Comparison of ENCODE assay signal across 8 cellular contexts in genomic region chr1:23959461-23960290, GRCh38. TPM values are rescaled to one million over a fixed set of nuclear protein-coding genes. Genes with fewer than 3 reads are reported as not detected.
DNase-seq lines count a peak whose midpoint lies in the region; ATAC-seq, FAIRE-seq and TF ChIP-seq lines count a peak whose summit lies in the region.

A gene with protein sequence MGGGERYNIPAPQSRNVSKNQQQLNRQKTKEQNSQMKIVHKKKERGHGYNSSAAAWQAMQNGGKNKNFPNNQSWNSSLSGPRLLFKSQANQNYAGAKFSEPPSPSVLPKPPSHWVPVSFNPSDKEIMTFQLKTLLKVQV (plus strand): TSS chr1:23959828. CDS start chr1:23961458, 1,630 bp downstream.

- H3K4me2 ChIP-seq in H1 (ENCODE audit: insufficient read depth in 1 of 2, low read depth in 2 of 2, low read length in 2 of 2) (peak within 1 kb of the TSS; percentile 82 to 87), mesendoderm (ENCODE audit: low read length) (peak within 1 kb of the TSS; percentile 53)

- no peaks in the 10 kb centered on the region for H3K79me1 ChIP-seq in H1 (ENCODE audit: low read depth, low read length)
- H3K79me1 ChIP-seq in mesendoderm (ENCODE audit: low read length): no peaks in the 10 kb centered on the region

- H4K5ac ChIP-seq in H1 (ENCODE audit: insufficient read length, low read depth, low read length): peak within 1 kb of the TSS; percentile 89
- H4K5ac ChIP-seq in mesendoderm (ENCODE audit: low read length): no peak within 1 kb of the TSS

- H3K79me2 ChIP-seq in H1 (ENCODE audit: control insufficient read depth in 1 of 2, insufficient read depth in 2 of 2, low read length in 2 of 2): peaks cover 0 to 15% of the 10 kb centered on the region in 2 experiments; a peak in 2 of 4 replicates
- H3K79me2 ChIP-seq in mesendoderm (ENCODE audit: control insufficient read depth, insufficient read depth, low read length): peaks cover 19% of the 10 kb centered on the region

- H3K9me3 Mint-ChIP-seq in activated CD8-positive, alpha-beta memory T cell treated with anti-CD3 and anti-CD28 coated beads, Interleukin-2, amount 10 ng/mL, durations not matched to agents 7 days and 5 days (ENCODE audit: low read depth): no peaks in the 10 kb centered on the region

- H2BK20ac ChIP-seq in H1 (ENCODE audit: low read length): no peak within 1 kb of the TSS

- H2BK120ac ChIP-seq in H1 (replicated peaks; ENCODE audit: low read depth, low read length) (no peak within 1 kb of the TSS), mesendoderm (ENCODE audit: low read depth, low read length) (peak within 1 kb of the TSS; percentile 69)

- H3K36me3 ChIP-seq in H1 (ENCODE audit: control insufficient read depth in 2 of 4, insufficient read depth in 4 of 4, low read length in 3 of 4): peaks cover 0 to 27% (median 2%) of the 10 kb centered on the region in 4 experiments; a peak in 3 of 8 replicates
- no peaks in the 10 kb centered on the region for H3K36me3 ChIP-seq in mesendoderm (ENCODE audit: control insufficient read depth, insufficient read depth, low read length)

- H3K4me3 Mint-ChIP-seq in activated CD8-positive, alpha-beta memory T cell treated with anti-CD3 and anti-CD28 coated beads, Interleukin-2, amount 10 ng/mL, durations not matched to agents 7 days and 5 days: peak within 1 kb of the TSS; percentile 100

- H4K91ac ChIP-seq in H1 (replicated peaks; ENCODE audit: insufficient read length, low read length): peak within 1 kb of the TSS; percentile 75

- CTCF ChIA-PET in activated CD8-positive, alpha-beta memory T cell treated with anti-CD3 and anti-CD28 coated beads, Interleukin-2, amount 10 ng/mL, durations not matched to agents 7 days and 5 days (lab: Charles Lee): interaction anchor here (0.6 to 2.9 kb wide), 5 partner anchors 11 to 68 kb away, joined by 3 to 14 read pairs (median 4); partner anchors contain the start of gene SRSF10
- CTCF ChIA-PET in H1 (lab: Charles Lee; ENCODE audit: partially characterized antibody): interaction anchor here (1.0 to 1.1 kb wide), 4 partner anchors 10 to 154 kb away, joined by 3 to 5 read pairs (median 4); no protein-coding TSS in a partner anchor

- H2AK5ac ChIP-seq in H1 (ENCODE audit: low read depth, low read length) (no peak within 1 kb of the TSS), mesendoderm (ENCODE audit: low read length) (no peak within 1 kb of the TSS)

- peak in 1 of 2 experiments; percentile 8; a peak in 1 of 4 replicates for TF ChIP-seq RAD21 in H1 (IDR thresholded peaks at IDR 0.05 in 1 of 2, conservative IDR thresholded peaks at IDR 0.05 in 1 of 2; ENCODE audit: low read depth in 2 of 2, low read length in 2 of 2)

- DNase-seq in CMK (ENCODE audit: low read depth) (peak; percentile 86), HTR-8/SVneo (ENCODE audit: insufficient read length, low spot score) (peak; percentile 95), NOMO-1 treated with dmso at 0.1 percent for 144 hours (lab: John Stamatoyannopoulos, UW; ENCODE audit: unreplicated experiment) (peak; percentile 96), H1 (ENCODE audit: low read depth in 1 of 2, low spot score in 2 of 2) (peak; percentile 87 to 95), mesendoderm (peak; percentile 98)
- DNase-seq in activated CD8-positive, alpha-beta memory T cell treated with anti-CD3 and anti-CD28 coated beads, Interleukin-2, amount 10 ng/mL, durations not matched to agents 7 days and 5 days: peak; percentile 98
- peak; percentile 90 for DNase-seq in stimulated activated CD8-positive, alpha-beta memory T cell treated with anti-CD3 and anti-CD28 coated beads, Interleukin-15, amount 100 ng/mL, for 1 hour (ENCODE audit: low read depth)

- peak within 1 kb of the TSS; percentile 73 for H3K4ac ChIP-seq in H1 (replicated peaks; ENCODE audit: insufficient read length, low read depth, low read length)
- H3K4ac ChIP-seq in mesendoderm (ENCODE audit: low read depth, low read length): peak within 1 kb of the TSS; percentile 90

- H3K27ac ChIP-seq in H1 (ENCODE audit: low read depth, low read length) (peak within 1 kb of the TSS; percentile 99), mesendoderm (ENCODE audit: low read depth, low read length) (peak within 1 kb of the TSS; percentile 98)

- peak within 1 kb of the TSS; percentile 99 for H4K8ac ChIP-seq in H1 (ENCODE audit: extremely low read depth, insufficient read depth, low read length)
- H4K8ac ChIP-seq in mesendoderm (ENCODE audit: low read depth, low read length): peak within 1 kb of the TSS; percentile 97

- FAIRE-seq in HTR-8/SVneo (lab: Jason Lieb, UNC) (peak; percentile 71), H1 (lab: Jason Lieb, UNC) (no peak)

- POLR2A ChIA-PET in H1 (lab: Charles Lee; ENCODE audit: partially characterized antibody): interaction anchor here (0.6 to 16.6 kb wide), 21 partner anchors 8 to 191 kb away, joined by 3 to 267 read pairs (median 4); partner anchors contain the start of genes FUCA1, GALE and SRSF10

- H3K23ac ChIP-seq in H1 (ENCODE audit: insufficient read length) (no peak within 1 kb of the TSS), mesendoderm (ENCODE audit: low read length) (peak within 1 kb of the TSS; percentile 80)

- H2BK5ac ChIP-seq in H1 (ENCODE audit: low read depth, low read length): peak within 1 kb of the TSS; percentile 99
- peak within 1 kb of the TSS; percentile 94 for H2BK5ac ChIP-seq in mesendoderm (ENCODE audit: low read length)

- peak within 1 kb of the TSS; percentile 14; the same call in 1 of the 2 replicates for H2AFZ ChIP-seq in H1 (ENCODE audit: low read length)

- peak; percentile 87 to 91 for TF ChIP-seq POLR2A in H1 (IDR thresholded peaks at IDR 0.05; ENCODE audit: control extremely low read depth in 1 of 2, low read depth in 2 of 2, low read length in 2 of 2)

- H3K27me3 ChIP-seq in H1 (replicated peaks in 1 of 4; ENCODE audit: control insufficient read depth in 3 of 4, extremely low read depth in 1 of 4, insufficient read depth in 3 of 4, low read length in 3 of 4) (no peaks in the 10 kb centered on the region), mesendoderm (ENCODE audit: insufficient read depth, low read length, poor library complexity) (no peaks in the 10 kb centered on the region)

- peaks cover 54% of the 10 kb centered on the region for H3K4me1 Mint-ChIP-seq in activated CD8-positive, alpha-beta memory T cell treated with anti-CD3 and anti-CD28 coated beads, Interleukin-2, amount 10 ng/mL, durations not matched to agents 7 days and 5 days

- H2BK12ac ChIP-seq in H1 (ENCODE audit: low read depth, low read length): no peak within 1 kb of the TSS; the same call in 1 of the 2 replicates

- peak in 1 of 2 experiments; percentile 1; a peak in 1 of 3 replicates for TF ChIP-seq EP300 in H1 (IDR thresholded peaks at IDR 0.05; ENCODE audit: borderline replicate concordance in 1 of 2, low read depth in 2 of 2, low read length in 2 of 2)

- H3K23me2 ChIP-seq in H1 (ENCODE audit: low read depth, low read length): peaks cover 7% of the 10 kb centered on the region

- H3K56ac ChIP-seq in H1 (replicated peaks; ENCODE audit: insufficient read length, low read depth, low read length) (peak within 1 kb of the TSS; percentile 83), mesendoderm (ENCODE audit: low read length) (peak within 1 kb of the TSS; percentile 99)

- peak; percentile 64 for ATAC-seq in GM21367 (IDR thresholded peaks at IDR 0.05; ENCODE audit: unreplicated experiment)
- peak; percentile 90 for ATAC-seq in activated CD8-positive, alpha-beta memory T cell treated with anti-CD3 and anti-CD28 coated beads, Interleukin-2, amount 10 ng/mL, durations not matched to agents 7 days and 5 days

- H3K4me3 ChIP-seq in H1 (ENCODE audit: extremely low read depth in 1 of 4, insufficient read depth in 2 of 4, low read depth in 3 of 4, low read length in 4 of 4) (peak within 1 kb of the TSS; percentile 53 to 90 (median 84)), mesendoderm (ENCODE audit: low read length) (peak within 1 kb of the TSS; percentile 77)

- no peaks in the 10 kb centered on the region for H3K27me3 Mint-ChIP-seq in activated CD8-positive, alpha-beta memory T cell treated with anti-CD3 and anti-CD28 coated beads, Interleukin-2, amount 10 ng/mL, durations not matched to agents 7 days and 5 days

- peaks cover 40% of the 10 kb centered on the region for H3K36me3 Mint-ChIP-seq in activated CD8-positive, alpha-beta memory T cell treated with anti-CD3 and anti-CD28 coated beads, Interleukin-2, amount 10 ng/mL, durations not matched to agents 7 days and 5 days

- H3K4me1 ChIP-seq in H1 (replicated peaks in 1 of 4; ENCODE audit: control insufficient read depth in 3 of 4, insufficient read depth in 4 of 4, low read length in 3 of 4) (peaks cover 2 to 4% (median 3%) of the 10 kb centered on the region in 4 experiments; a peak in 6 of 7 replicates), mesendoderm (ENCODE audit: control insufficient read depth, low read depth, low read length) (no peaks in the 10 kb centered on the region)

- H3K18ac ChIP-seq in H1 (ENCODE audit: extremely low read depth, low read length): peak within 1 kb of the TSS; percentile 96
- peak within 1 kb of the TSS; percentile 94 for H3K18ac ChIP-seq in mesendoderm (ENCODE audit: low read length)

- H2BK15ac ChIP-seq in H1 (ENCODE audit: low read length): 0 out of 2 replicates have a peak within 1 kb of the TSS, but pooled peaks have one; percentile 61
- H2BK15ac ChIP-seq in mesendoderm (replicated peaks; ENCODE audit: low read depth): no peak within 1 kb of the TSS

- H3K14ac ChIP-seq in H1 (ENCODE audit: insufficient read length): no peak within 1 kb of the TSS

- WGBS in H1 (ENCODE audit: extremely low coverage in 1 of 2, insufficient coverage in 1 of 2, insufficient read length in 1 of 2, insufficient replicate concordance in 2 of 2, low coverage in 1 of 2, low lambda C conversion rate in 2 of 2, missing lambda C conversion rate in 1 of 2), 2 experiments: 1% methylated on average over 48 of the region's 84 CpGs; no CpG with 5 or more reads in 1 of the 2 experiments
- WGBS in mesendoderm (ENCODE audit: extremely low coverage, insufficient coverage, low lambda C conversion rate): no CpG with 5 or more reads among the region's 84 CpGs

- H4K20me1 ChIP-seq in H1 (replicated peaks in 1 of 2; ENCODE audit: control insufficient read depth in 1 of 2, insufficient read depth in 2 of 2, low read length in 2 of 2): peaks cover 0 to 2% of the 10 kb centered on the region in 2 experiments

- no peaks in the 10 kb centered on the region for H3K9me3 ChIP-seq in H1 (ENCODE audit: insufficient read depth in 2 of 2, low read depth in 1 of 2, low read length in 1 of 2)

- TF ChIP-seq CTCF in H1 (IDR thresholded peaks at IDR 0.05; ENCODE audit: control extremely low read depth in 1 of 3, insufficient read depth in 1 of 3, low read depth in 1 of 3, low read length in 3 of 3): no peak

- H3K9ac ChIP-seq in H1 (replicated peaks in 1 of 4; ENCODE audit: extremely low read depth in 1 of 4, low read depth in 3 of 4, low read length in 3 of 4) (peak within 1 kb of the TSS; percentile 93 to 99 (median 99)), mesendoderm (ENCODE audit: low read length) (peak within 1 kb of the TSS; percentile 95)

- H3K27ac Mint-ChIP-seq in activated CD8-positive, alpha-beta memory T cell treated with anti-CD3 and anti-CD28 coated beads, Interleukin-2, amount 10 ng/mL, durations not matched to agents 7 days and 5 days: peak within 1 kb of the TSS; percentile 100

RNA-seq across cellular contexts. Expression of the gene that starts here (rescaled TPM):
- 100 to 1,000 TPM; 139 to 147 TPM for total RNA-seq in activated CD8-positive, alpha-beta memory T cell treated with anti-CD3 and anti-CD28 coated beads, Interleukin-2, amount 10 ng/mL, durations not matched to agents 7 days and 5 days
- total RNA-seq in H1 (2021; fragmentation: NEBNext Ultra II Directional; extraction: Animal tissue kit (Norgen Biotek cat#: 25700)): 139 and 147 TPM in 2 replicates
- 57.5 and 84.0 TPM in 2 replicates for polyA plus RNA-seq in H1 (2011; rRNA removed)
- 101 TPM for polyA plus RNA-seq in H1 (2011; cell fraction: cytosol; rRNA removed)
- polyA plus RNA-seq in H1 (2011; cell fraction: nucleus; rRNA removed): 31.5 TPM
- 65.3 to 149 TPM (median 106 TPM) in 4 replicates for polyA plus RNA-seq in H1 (2012, experiment 1 of 2)
- 9.4 TPM for polyA plus RNA-seq in H1 (2012, experiment 2 of 2)
- 110 TPM for polyA plus RNA-seq in H1 (2013, experiment 1 of 2)
- 114 TPM for polyA plus RNA-seq in H1 (2013, experiment 2 of 2)
- polyA minus RNA-seq in H1 (2011; rRNA and poly(A)+ RNA removed): 51.1 and 57.6 TPM in 2 replicates
- 65.0 TPM for polyA minus RNA-seq in H1 (2011; cell fraction: cytosol; rRNA and poly(A)+ RNA removed)
- 36.4 TPM for polyA minus RNA-seq in H1 (2011; cell fraction: nucleus; rRNA and poly(A)+ RNA removed)
- polyA plus RNA-seq in mesendoderm (2013, experiment 1 of 2): 146 TPM
- 145 TPM for polyA plus RNA-seq in mesendoderm (2013, experiment 2 of 2)

Comparison
In these comparisons a context has a peak if more than half of its experiments do, and no peak if none do; other contexts are left out.
1. Peak in every context shown above with its lines: DNase-seq, ATAC-seq, H3K4me3 ChIP-seq and H3K27ac ChIP-seq.